21 cellular contexts compared by ENCODE assay signal in the genomic region with DNA sequence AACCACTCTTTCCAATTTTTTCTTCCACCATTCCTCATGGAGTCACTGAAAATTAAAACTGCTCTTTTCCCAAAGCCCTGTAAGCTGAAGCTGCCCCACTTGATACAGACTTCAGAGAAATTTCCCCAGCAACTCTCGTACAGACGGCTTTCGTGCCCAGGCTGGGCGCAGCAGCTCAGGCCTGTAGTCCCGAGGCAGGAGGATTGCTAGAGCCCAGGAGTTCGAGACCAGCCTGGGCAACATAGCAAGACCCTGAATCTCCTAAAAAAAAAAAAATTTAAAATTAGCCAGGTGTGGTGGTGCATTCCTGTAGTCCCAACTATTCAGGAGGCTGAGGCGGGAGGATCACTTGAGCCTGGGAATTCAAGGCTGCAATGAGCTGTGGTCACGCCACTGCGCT. TPM values are rescaled to one million over a fixed set of nuclear protein-coding genes. Genes with fewer than 3 reads are reported as not detected.
DNase-seq lines count a peak whose midpoint lies in the region; ATAC-seq, FAIRE-seq and TF ChIP-seq lines count a peak whose summit lies in the region.
"Had no signal": no experiment of that assay in that cellular context is flagged by ENCODE, and none has a peak within 500 bp of the region (broad histone marks: within the 10 kb centered on the region; RNA-seq: fewer than 3 reads in every experiment).

No MANE protein-coding gene starts in this region.

- no peak overlapping the region for H3K27ac ChIP-seq in CD4-positive, alpha-beta T cell (ENCODE audit: low read depth, low read length)
- H3K27ac ChIP-seq in K562 (ENCODE audit: extremely low read depth, low read depth, low read length) (no peak overlapping the region), osteoblast (ENCODE audit: low read depth, low read length) (no peak overlapping the region), Karpas-422 (ENCODE audit: low read length) (no peak overlapping the region)
- H3K27ac ChIP-seq: SJCRH30 had no signal

- CTCF ChIA-PET in CD4-positive, alpha-beta T cell (lab: Charles Lee), result interaction anchor here (0.9 kb wide), 1 partner anchor 11 kb away, joined by 3 read pairs; no protein-coding TSS in a partner anchor
- CTCF ChIA-PET in K562 (lab: Yijun Ruan, JAX; ENCODE audit: low intra/inter-chr PET ratio), result no interaction called here

- intact Hi-C loops in CD4-positive, alpha-beta T cell (cut with DNase I, micrococcal nuclease), result no loop called here
- intact Hi-C loops in K562 (cut with micrococcal nuclease), result no loop called here

- H3K4me2 ChIP-seq in K562 (ENCODE audit: insufficient read depth, low read length), result no peak overlapping the region
- no peak overlapping the region for H3K4me2 ChIP-seq in osteoblast (ENCODE audit: insufficient read depth, low read length)
- no peak overlapping the region for H3K4me2 ChIP-seq in Karpas-422 (ENCODE audit: low read depth, low read length, poor library complexity, severe bottlenecking)

- H3K36me3 Mint-ChIP-seq in activated naive CD4-positive, alpha-beta T cell treated with anti-CD3 and anti-CD28 coated beads, Interleukin-2, amount 50 U/mL, for 24 hours, result peaks cover 9% of the 10 kb centered on the region
- H3K36me3 Mint-ChIP-seq in CD4-positive, alpha-beta T cell (ENCODE audit: low read depth), result peaks cover 28% of the 10 kb centered on the region

- no peak overlapping the region for H3K9ac ChIP-seq in K562 (ENCODE audit: insufficient read depth in 1 of 2, low read depth in 2 of 2, low read length in 2 of 2)
- no peak overlapping the region for H3K9ac ChIP-seq in Karpas-422 (ENCODE audit: low read length)

- ATAC-seq in CD4-positive, alpha-beta T cell (ENCODE audit: poor library complexity), result no peak
- ATAC-seq in K562 (no peak), GM18505 (IDR thresholded peaks at IDR 0.05; ENCODE audit: unreplicated experiment) (no peak)
- ATAC-seq: Panc1 had no signal

- peaks cover 0 to 38% of the 10 kb centered on the region in 2 experiments; a peak in 3 of 5 replicates for H3K4me1 ChIP-seq in K562 (replicated peaks in 1 of 2; ENCODE audit: control insufficient read depth in 2 of 2, insufficient read depth in 2 of 2, low read length in 2 of 2)
- peaks cover 5% of the 10 kb centered on the region for H3K4me1 ChIP-seq in osteoblast (ENCODE audit: insufficient read depth, low read length)
- H3K4me1 ChIP-seq in Karpas-422 (ENCODE audit: low read length), result no peaks in the 10 kb centered on the region
- H3K4me1 ChIP-seq: SJCRH30 had no signal

- H3K27ac Mint-ChIP-seq in activated naive CD4-positive, alpha-beta T cell treated with anti-CD3 and anti-CD28 coated beads, Interleukin-2, amount 50 U/mL, for 24 hours, result peak overlapping the region; percentile 10
- no peak overlapping the region for H3K27ac Mint-ChIP-seq in CD4-positive, alpha-beta T cell

- peaks cover 9% of the 10 kb centered on the region; the same call in 1 of the 2 replicates for H4K20me1 ChIP-seq in K562 (replicated peaks; ENCODE audit: control insufficient read depth, insufficient read depth, low read length)
- peaks cover 26% of the 10 kb centered on the region for H4K20me1 ChIP-seq in osteoblast (ENCODE audit: insufficient read depth, low read length)
- H4K20me1 ChIP-seq in Karpas-422 (ENCODE audit: insufficient read depth, low read depth, low read length), result no peaks in the 10 kb centered on the region

- H3K9me2 ChIP-seq in Karpas-422 (replicated peaks; ENCODE audit: insufficient read depth, low read length), result no peaks in the 10 kb centered on the region

- H3K27me3 Mint-ChIP-seq in activated naive CD4-positive, alpha-beta T cell treated with anti-CD3 and anti-CD28 coated beads, Interleukin-2, amount 50 U/mL, for 24 hours, result no peaks in the 10 kb centered on the region
- no peaks in the 10 kb centered on the region for H3K27me3 Mint-ChIP-seq in CD4-positive, alpha-beta T cell

- H3K4me3 Mint-ChIP-seq in activated naive CD4-positive, alpha-beta T cell treated with anti-CD3 and anti-CD28 coated beads, Interleukin-2, amount 50 U/mL, for 24 hours, result no peak overlapping the region
- peak overlapping the region; percentile 23 for H3K4me3 Mint-ChIP-seq in CD4-positive, alpha-beta T cell

- no peak for FAIRE-seq in K562 (lab: Jason Lieb, UNC)
- FAIRE-seq: H54 had no signal

- TF ChIP-seq RAD21 in K562 (CRISPR knock-in tag; conservative IDR thresholded peaks at IDR 0.05 in 1 of 2, IDR thresholded peaks at IDR 0.05 in 1 of 2), result no peak

- H3K9me1 ChIP-seq in K562 (ENCODE audit: control insufficient read depth, insufficient read depth, low read length), result no peaks in the 10 kb centered on the region

- TF ChIP-seq POLR2A in K562 (conservative IDR thresholded peaks at IDR 0.05) (no peak), GM18505 (IDR thresholded peaks at IDR 0.05; ENCODE audit: borderline replicate concordance, extremely low read depth, insufficient read depth, insufficient read length) (no peak)

- TF ChIP-seq EP300 in K562 (IDR thresholded peaks at IDR 0.05; ENCODE audit: low read length), result no peak

- H3K4me3 ChIP-seq in K562, result no peak overlapping the region
- no peak overlapping the region for H3K4me3 ChIP-seq in osteoblast (ENCODE audit: insufficient read depth, low read length)
- H3K4me3 ChIP-seq in Karpas-422 (ENCODE audit: low read length), result no peak overlapping the region
- H3K4me3 ChIP-seq: SJCRH30 had no signal

- H3K9me3 Mint-ChIP-seq in activated naive CD4-positive, alpha-beta T cell treated with anti-CD3 and anti-CD28 coated beads, Interleukin-2, amount 50 U/mL, for 24 hours, result no peaks in the 10 kb centered on the region
- H3K9me3 Mint-ChIP-seq in CD4-positive, alpha-beta T cell, result peaks cover 3% of the 10 kb centered on the region

- H3K79me2 ChIP-seq in K562 (ENCODE audit: control insufficient read depth, insufficient read depth, low read length) (peaks cover 1% of the 10 kb centered on the region; the same call in 2 of the 3 replicates), osteoblast (ENCODE audit: insufficient read depth, low read length) (peaks cover 3% of the 10 kb centered on the region), Karpas-422 (ENCODE audit: low read length) (no peaks in the 10 kb centered on the region)

- POLR2A ChIA-PET in CD4-positive, alpha-beta T cell (lab: Charles Lee), result interaction anchor here (1.6 kb wide), 1 partner anchor 10 kb away, joined by 3 read pairs; the partner anchor contains the start of gene PTK6
- POLR2A ChIA-PET in K562 (lab: Yijun Ruan, JAX), result interaction anchor here (0.7 to 1.0 kb wide), 3 partner anchors 10 to 622 kb away, joined by 3 to 4 read pairs (median 4); partner anchors contain the start of gene PTK6

- BruUV-seq in K562 (replicated peaks; lab: Mats Ljungman, UMichigan), result no TSS peak

- H3K9me3 ChIP-seq in CD4-positive, alpha-beta T cell (ENCODE audit: control insufficient read depth, low read length), result no peaks in the 10 kb centered on the region
- peaks cover 7% of the 10 kb centered on the region for H3K9me3 ChIP-seq in K562 (replicated peaks; ENCODE audit: control insufficient read depth, insufficient read depth, low read depth, low read length)
- H3K9me3 ChIP-seq in osteoblast (ENCODE audit: low read depth, low read length), result no peaks in the 10 kb centered on the region
- no peaks in the 10 kb centered on the region for H3K9me3 ChIP-seq in Karpas-422 (ENCODE audit: low read length)
- H3K9me3 ChIP-seq: SJCRH30 had no signal

- no peaks in the 10 kb centered on the region for H3K27me3 ChIP-seq in CD4-positive, alpha-beta T cell (ENCODE audit: control insufficient read depth, insufficient read depth, low read length)
- H3K27me3 ChIP-seq in K562 (ENCODE audit: control insufficient read depth in 2 of 2, insufficient read depth in 2 of 2, low read length in 2 of 2) (peaks cover 0 to 26% of the 10 kb centered on the region in 2 experiments; a peak in 3 of 5 replicates), osteoblast (ENCODE audit: insufficient read depth, low read length) (no peaks in the 10 kb centered on the region), Karpas-422 (ENCODE audit: low read length) (no peaks in the 10 kb centered on the region)
- H3K27me3 ChIP-seq: SJCRH30 had no signal

- WGBS in K562 (ENCODE audit: insufficient coverage, low coverage, missing lambda C conversion rate), result 51% methylated on average over 9 of the region's 9 CpGs

- peaks cover 8% of the 10 kb centered on the region for H3K4me1 Mint-ChIP-seq in activated naive CD4-positive, alpha-beta T cell treated with anti-CD3 and anti-CD28 coated beads, Interleukin-2, amount 50 U/mL, for 24 hours
- peaks cover 12% of the 10 kb centered on the region for H3K4me1 Mint-ChIP-seq in CD4-positive, alpha-beta T cell (ENCODE audit: low read depth)

- H3K36me3 ChIP-seq in K562 (ENCODE audit: control insufficient read depth, insufficient read depth, low read length), result peaks cover 15% of the 10 kb centered on the region; the same call in 2 of the 3 replicates
- H3K36me3 ChIP-seq in osteoblast (ENCODE audit: insufficient read depth, low read length), result peaks cover 15% of the 10 kb centered on the region
- H3K36me3 ChIP-seq in Karpas-422 (ENCODE audit: insufficient read depth, low read length), result no peaks in the 10 kb centered on the region; the same call in 1 of the 2 replicates

- no peak for DNase-seq in activated naive CD4-positive, alpha-beta T cell treated with Interleukin-2 at 50 U/mL for 16 hours
- DNase-seq in CD4-positive, alpha-beta T cell, result no peak
- DNase-seq in K562 (ENCODE audit: extremely low read depth in 1 of 4, low spot score in 3 of 4) (no peak), osteoblast (ENCODE audit: insufficient read length, low spot score, missing footprints) (peak; percentile 76), Karpas-422 (no peak)
- DNase-seq: AML-193, C1 segment of cervical spinal cord, DMS79, NCI-H1092, NCI-H1436, NCI-H1930, NCI-H2227 treated with DMSO at 0.1 percent for 48 hours, NCI-H510A, NCI-H748 treated with DMSO at 0.1 percent for 48 hours, SJCRH30 had no signal

- in situ Hi-C loops in K562 (cut with MboI), result no loop called here

- H2AFZ ChIP-seq in K562 (ENCODE audit: low read depth, low read length), result no peak overlapping the region
- H2AFZ ChIP-seq in osteoblast (ENCODE audit: low read length), result no peak overlapping the region
- no peak overlapping the region for H2AFZ ChIP-seq in Karpas-422 (ENCODE audit: low read length)

- TF ChIP-seq CTCF in CD4-positive, alpha-beta T cell (IDR thresholded peaks at IDR 0.05), result no peak
- no peak for TF ChIP-seq CTCF in K562 (IDR thresholded peaks at IDR 0.05 in 2 of 3, conservative IDR thresholded peaks at IDR 0.05 in 1 of 3; ENCODE audit: insufficient read depth in 2 of 3, low read depth in 1 of 3, low read length in 3 of 3)
- TF ChIP-seq CTCF in osteoblast (IDR thresholded peaks at IDR 0.05; ENCODE audit: extremely low read depth, low read depth, low read length), result no peak

RNA-seq across cellular contexts. Expression of gene PPDPF, which starts 6.6 kb away (rescaled TPM):
- 100 to 1,000 TPM; 249 to 251 TPM for total RNA-seq in CD4-positive, alpha-beta T cell
- 8.8 and 25.0 TPM in 2 replicates for total RNA-seq in K562 (2011; cell fraction: chromatin; rRNA removed; ENCODE audit: low replicate concordance)
- total RNA-seq in K562 (2011; cell fraction: nucleolus; rRNA removed), result 34.9 and 37.0 TPM in 2 replicates
- 25.6 and 28.6 TPM in 2 replicates for total RNA-seq in K562 (2011; cell fraction: nucleoplasm; rRNA removed)
- total RNA-seq in K562 (2014; rRNA removed) (73.9 and 86.1 TPM in 2 replicates), K562 (2014; rRNA removed; fragmentation: Illumina TruSeq; extraction: Trizol) (2.3 and 4.5 TPM in 2 replicates), K562 (2015; rRNA removed; fragmentation: Illumina TruSeq; extraction: Trizol) (10.5 and 16.6 TPM in 2 replicates), K562 (2021) (220 and 233 TPM in 2 replicates), osteoblast (52.2 and 85.4 TPM in 2 replicates)
- polyA plus RNA-seq in K562 (2011; rRNA removed) (4.5 and 9.8 TPM in 2 replicates), K562 (2014; fragmentation: Illumina TruSeq; extraction: Trizol) (11.2 and 59.1 TPM in 2 replicates), K562 (2014; fragmentation: Nextera tagmentation; extraction: Ambion mirVana) (under 1 TPM; 0.77 to 0.85 TPM), K562 (2014; rRNA removed) (98.3 and 99.6 TPM in 2 replicates)
- 17.2 and 51.6 TPM in 2 replicates for polyA plus RNA-seq in K562 (2011; cell fraction: cytosol; rRNA removed)
- polyA plus RNA-seq in K562 (2011; cell fraction: nucleus; rRNA removed), result 34.4 and 40.3 TPM in 2 replicates
- 125 and 320 TPM in 2 replicates for polyA plus RNA-seq in K562 (2012)
- polyA minus RNA-seq in K562 (2011; rRNA and poly(A)+ RNA removed), result 0.95 and 2.2 TPM in 2 replicates
- 82.0 and 193 TPM in 2 replicates for polyA minus RNA-seq in K562 (2011; cell fraction: cytosol; rRNA and poly(A)+ RNA removed)
- 25.2 and 33.4 TPM in 2 replicates for polyA minus RNA-seq in K562 (2011; cell fraction: nucleus; rRNA and poly(A)+ RNA removed)
- 16.2 and 51.0 TPM in 2 replicates for total RNA-seq in Karpas-422 (2014; rRNA removed; shearing (Covaris generic); ENCODE audit: low replicate concordance)

RNA-seq across cellular contexts. Expression of gene PTK6, which starts 10.0 kb away (rescaled TPM):
- under 1 TPM; 0.19 to 0.22 TPM for total RNA-seq in CD4-positive, alpha-beta T cell
- not detected in 2 replicates for total RNA-seq in K562 (2011; cell fraction: chromatin; rRNA removed; ENCODE audit: low replicate concordance)
- not detected in 2 replicates for total RNA-seq in K562 (2011; cell fraction: nucleolus; rRNA removed)
- total RNA-seq in K562 (2011; cell fraction: nucleoplasm; rRNA removed), result not detected in 2 replicates
- total RNA-seq in K562 (2014; rRNA removed), result not detected in 2 replicates
- not detected in 2 replicates for total RNA-seq in K562 (2014; rRNA removed; fragmentation: Illumina TruSeq; extraction: Trizol)
- total RNA-seq in K562 (2015; rRNA removed; fragmentation: Illumina TruSeq; extraction: Trizol), result not detected in 2 replicates
- not detected in 2 replicates for total RNA-seq in K562 (2021)
- not detected in 2 replicates for polyA plus RNA-seq in K562 (2011; rRNA removed)
- polyA plus RNA-seq in K562 (2011; cell fraction: cytosol; rRNA removed), result 0.03 TPM in 1 of 2 replicates, not detected in the other
- not detected in 2 replicates for polyA plus RNA-seq in K562 (2011; cell fraction: nucleus; rRNA removed)
- 0.11 TPM in 1 of 2 replicates, not detected in the other for polyA plus RNA-seq in K562 (2012)
- polyA plus RNA-seq in K562 (2014; fragmentation: Illumina TruSeq; extraction: Trizol), result not detected in 2 replicates
- not detected for polyA plus RNA-seq in K562 (2014; fragmentation: Nextera tagmentation; extraction: Ambion mirVana)
- 0.07 TPM in 1 of 2 replicates, not detected in the other for polyA plus RNA-seq in K562 (2014; rRNA removed)
- polyA minus RNA-seq in K562 (2011; rRNA and poly(A)+ RNA removed), result not detected in 2 replicates
- not detected in 2 replicates for polyA minus RNA-seq in K562 (2011; cell fraction: cytosol; rRNA and poly(A)+ RNA removed)
- not detected in 2 replicates for polyA minus RNA-seq in K562 (2011; cell fraction: nucleus; rRNA and poly(A)+ RNA removed)
- total RNA-seq in osteoblast, result under 0.01 TPM in 1 of 2 replicates, not detected in the other
- 0.51 TPM in 1 of 2 replicates, not detected in the other for total RNA-seq in Karpas-422 (2014; rRNA removed; shearing (Covaris generic); ENCODE audit: low replicate concordance)

RNA-seq across cellular contexts. Expression of gene SRMS, which starts 20.4 kb away (rescaled TPM):
- total RNA-seq in CD4-positive, alpha-beta T cell, result not detected
- not detected in 2 replicates for total RNA-seq in K562 (2011; cell fraction: chromatin; rRNA removed; ENCODE audit: low replicate concordance)
- 0.17 TPM in 1 of 2 replicates, not detected in the other for total RNA-seq in K562 (2011; cell fraction: nucleolus; rRNA removed)
- total RNA-seq in K562 (2011; cell fraction: nucleoplasm; rRNA removed), result not detected in 2 replicates
- total RNA-seq in K562 (2014; rRNA removed) (not detected in 2 replicates), K562 (2014; rRNA removed; fragmentation: Illumina TruSeq; extraction: Trizol) (not detected in 2 replicates), K562 (2015; rRNA removed; fragmentation: Illumina TruSeq; extraction: Trizol) (not detected in 2 replicates), K562 (2021) (not detected in 2 replicates), osteoblast (not detected in 2 replicates)
- polyA plus RNA-seq in K562 (2011; rRNA removed) (0.04 and 0.07 TPM in 2 replicates), K562 (2014; fragmentation: Illumina TruSeq; extraction: Trizol) (not detected in 2 replicates), K562 (2014; fragmentation: Nextera tagmentation; extraction: Ambion mirVana) (not detected), K562 (2014; rRNA removed) (not detected in 2 replicates)
- polyA plus RNA-seq in K562 (2011; cell fraction: cytosol; rRNA removed), result 0.03 and 0.07 TPM in 2 replicates
- polyA plus RNA-seq in K562 (2011; cell fraction: nucleus; rRNA removed), result 0.13 and 0.21 TPM in 2 replicates
- 0.05 TPM in 1 of 2 replicates, not detected in the other for polyA plus RNA-seq in K562 (2012)
- not detected in 2 replicates for polyA minus RNA-seq in K562 (2011; rRNA and poly(A)+ RNA removed)
- polyA minus RNA-seq in K562 (2011; cell fraction: cytosol; rRNA and poly(A)+ RNA removed), result not detected in 2 replicates
- polyA minus RNA-seq in K562 (2011; cell fraction: nucleus; rRNA and poly(A)+ RNA removed), result not detected in 2 replicates
- total RNA-seq in Karpas-422 (2014; rRNA removed; shearing (Covaris generic); ENCODE audit: low replicate concordance), result not detected in 2 replicates
- total RNA-seq: A172, SJCRH30 had no signal
- polyA plus RNA-seq: AG04450 had no signal

RNA-seq across cellular contexts. Expression of gene FNDC11, which starts 26.8 kb away (rescaled TPM):
- total RNA-seq in CD4-positive, alpha-beta T cell, result 1 to 10 TPM; 1.7 to 1.8 TPM
- total RNA-seq in K562 (2011; cell fraction: chromatin; rRNA removed; ENCODE audit: low replicate concordance), result 1.1 and 6.2 TPM in 2 replicates
- 5.0 and 5.5 TPM in 2 replicates for total RNA-seq in K562 (2011; cell fraction: nucleolus; rRNA removed)
- 1.8 and 2.2 TPM in 2 replicates for total RNA-seq in K562 (2011; cell fraction: nucleoplasm; rRNA removed)
- total RNA-seq in K562 (2014; rRNA removed) (0.64 and 0.65 TPM in 2 replicates), K562 (2014; rRNA removed; fragmentation: Illumina TruSeq; extraction: Trizol) (0.06 TPM in 1 of 2 replicates, not detected in the other), K562 (2015; rRNA removed; fragmentation: Illumina TruSeq; extraction: Trizol) (0.14 and 0.23 TPM in 2 replicates), K562 (2021) (0.74 and 0.89 TPM in 2 replicates), osteoblast (under 0.01 TPM in 1 of 2 replicates, not detected in the other)
- polyA plus RNA-seq in K562 (2011; rRNA removed) (1.2 TPM in 2 replicates), K562 (2014; fragmentation: Illumina TruSeq; extraction: Trizol) (0.15 and 0.39 TPM in 2 replicates), K562 (2014; fragmentation: Nextera tagmentation; extraction: Ambion mirVana) (under 1 TPM in 1 of 2 experiments, not detected in 1; 0.08 TPM), K562 (2014; rRNA removed) (1.2 and 2.3 TPM in 2 replicates)
- 1.9 and 6.4 TPM in 2 replicates for polyA plus RNA-seq in K562 (2011; cell fraction: cytosol; rRNA removed)
- 5.8 and 19.1 TPM in 2 replicates for polyA plus RNA-seq in K562 (2011; cell fraction: nucleus; rRNA removed)
- polyA plus RNA-seq in K562 (2012), result 0.94 and 1.1 TPM in 2 replicates
- 0.45 and 0.56 TPM in 2 replicates for polyA minus RNA-seq in K562 (2011; rRNA and poly(A)+ RNA removed)
- 0.46 and 1.3 TPM in 2 replicates for polyA minus RNA-seq in K562 (2011; cell fraction: cytosol; rRNA and poly(A)+ RNA removed)
- 1.6 and 3.9 TPM in 2 replicates for polyA minus RNA-seq in K562 (2011; cell fraction: nucleus; rRNA and poly(A)+ RNA removed)
- total RNA-seq in Karpas-422 (2014; rRNA removed; shearing (Covaris generic); ENCODE audit: low replicate concordance), result 0.48 and 1.6 TPM in 2 replicates

RNA-seq across cellular contexts. Expression of gene EEF1A2, which starts 28.3 kb away (rescaled TPM):
- 1 to 10 TPM in 1 of 2 experiments, under 1 TPM in 1; 0.92 to 1.1 TPM for total RNA-seq in CD4-positive, alpha-beta T cell
- 13.0 and 31.1 TPM in 2 replicates for total RNA-seq in K562 (2011; cell fraction: chromatin; rRNA removed; ENCODE audit: low replicate concordance)
- total RNA-seq in K562 (2011; cell fraction: nucleolus; rRNA removed), result 23.3 and 23.8 TPM in 2 replicates
- total RNA-seq in K562 (2011; cell fraction: nucleoplasm; rRNA removed), result 9.9 and 20.4 TPM in 2 replicates
- total RNA-seq in K562 (2014; rRNA removed) (20.9 and 24.8 TPM in 2 replicates), K562 (2014; rRNA removed; fragmentation: Illumina TruSeq; extraction: Trizol) (8.7 and 11.5 TPM in 2 replicates), K562 (2015; rRNA removed; fragmentation: Illumina TruSeq; extraction: Trizol) (7.7 and 8.7 TPM in 2 replicates), K562 (2021) (29.0 and 29.6 TPM in 2 replicates), osteoblast (not detected in 2 replicates)
- polyA plus RNA-seq in K562 (2011; rRNA removed) (9.6 and 11.8 TPM in 2 replicates), K562 (2014; fragmentation: Illumina TruSeq; extraction: Trizol) (27.2 and 29.6 TPM in 2 replicates), K562 (2014; fragmentation: Nextera tagmentation; extraction: Ambion mirVana) (under 1 TPM; 0.04 to 0.58 TPM), K562 (2014; rRNA removed) (10.9 and 11.4 TPM in 2 replicates)
- polyA plus RNA-seq in K562 (2011; cell fraction: cytosol; rRNA removed), result 10.8 and 19.3 TPM in 2 replicates
- 13.8 and 24.9 TPM in 2 replicates for polyA plus RNA-seq in K562 (2011; cell fraction: nucleus; rRNA removed)
- 29.1 and 61.1 TPM in 2 replicates for polyA plus RNA-seq in K562 (2012)
- polyA minus RNA-seq in K562 (2011; rRNA and poly(A)+ RNA removed), result 10.3 and 11.5 TPM in 2 replicates
- 34.7 and 45.1 TPM in 2 replicates for polyA minus RNA-seq in K562 (2011; cell fraction: cytosol; rRNA and poly(A)+ RNA removed)
- polyA minus RNA-seq in K562 (2011; cell fraction: nucleus; rRNA and poly(A)+ RNA removed), result 8.2 and 10.0 TPM in 2 replicates
- total RNA-seq in Karpas-422 (2014; rRNA removed; shearing (Covaris generic); ENCODE audit: low replicate concordance), result 0.71 TPM in 1 of 2 replicates, not detected in the other
